24 cellular contexts compared by ENCODE assay signal in the genomic region with DNA sequence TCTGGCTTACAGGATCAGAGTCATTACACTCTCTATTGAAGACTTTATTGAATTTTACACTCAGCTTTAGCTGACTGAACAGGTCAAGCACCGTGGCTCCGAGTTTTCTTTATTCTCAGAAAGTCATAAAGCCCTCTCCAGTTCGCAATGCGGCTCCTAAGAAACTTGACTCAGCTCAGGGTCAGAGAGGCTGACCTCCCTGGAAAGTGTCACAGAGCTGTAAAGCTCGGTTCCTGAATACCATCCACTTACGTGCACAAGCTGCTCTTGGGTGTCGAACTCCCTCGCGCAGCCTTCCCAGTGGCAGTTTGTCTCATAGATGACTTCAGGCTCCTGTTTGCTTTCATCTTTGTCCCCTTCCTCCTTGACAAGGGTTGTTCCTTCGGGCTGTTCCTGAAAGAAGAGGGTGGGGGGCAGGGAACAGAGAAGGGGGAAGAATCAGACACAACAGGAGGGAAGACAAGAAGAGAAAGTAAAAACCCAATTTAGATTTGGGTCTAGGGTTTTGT.
"Had no signal": no experiment of that assay in that cellular context is flagged by ENCODE, and none has a peak within 500 bp of the region (broad histone marks: within the 10 kb centered on the region; RNA-seq: fewer than 3 reads in every experiment).

No MANE protein-coding gene starts in this region.

- ATAC-seq: activated CD8-positive, alpha-beta T cell treated with anti-CD3 and anti-CD28 coated beads, Interleukin-2, amount 10 ng/mL, durations not matched to agents 7 days and 5 days; effector memory CD8-positive, alpha-beta T cell; left lobe of liver; natural killer cell; T-cell had no signal

- H3K27me3 Mint-ChIP-seq: central memory CD8-positive, alpha-beta T cell; effector memory CD8-positive, alpha-beta T cell had no signal

- H3K4me1 ChIP-seq: esophagus squamous epithelium, spleen had no signal

- H3K4me1 Mint-ChIP-seq: activated naive CD4-positive, alpha-beta T cell treated with anti-CD3 and anti-CD28 coated beads, Interleukin-2, amount 50 U/mL, for 24 hours; central memory CD8-positive, alpha-beta T cell; natural killer cell; T-cell had no signal

- H3K4me3 Mint-ChIP-seq: activated CD8-positive, alpha-beta T cell treated with anti-CD3 and anti-CD28 coated beads, Interleukin-2, amount 10 ng/mL, durations not matched to agents 7 days and 5 days; activated naive CD4-positive, alpha-beta T cell treated with anti-CD3 and anti-CD28 coated beads, Interleukin-2, amount 50 U/mL, for 24 hours; activated T-helper 1 cell treated with anti-CD3 and anti-CD28 coated beads, Interleukin-12 subunit alpha, Interleukin-12 subunit beta, Interleukin-2, Interleukin-4 antibody, amounts not matched to agents 30 ng/mL and 10 ng/mL and 1 ng/mL, durations not matched to agents 14 hours and 24 hours and 36 hours; central memory CD8-positive, alpha-beta T cell; effector memory CD8-positive, alpha-beta T cell; natural killer cell; T-cell; T-helper 2 cell treated with Interferon-gamma antibody and Interleukin-4, amounts not matched to agents 5 μg/mL and 100 μg/mL, for 36 hours had no signal

- H3K27ac Mint-ChIP-seq: activated CD8-positive, alpha-beta T cell treated with anti-CD3 and anti-CD28 coated beads, Interleukin-2, amount 10 ng/mL, durations not matched to agents 7 days and 5 days; activated naive CD4-positive, alpha-beta T cell treated with anti-CD3 and anti-CD28 coated beads, Interleukin-2, amount 50 U/mL, for 24 hours; activated T-helper 1 cell treated with anti-CD3 and anti-CD28 coated beads, Interleukin-12 subunit alpha, Interleukin-12 subunit beta, Interleukin-2, Interleukin-4 antibody, amounts not matched to agents 30 ng/mL and 10 ng/mL and 1 ng/mL, durations not matched to agents 14 hours and 24 hours and 36 hours; natural killer cell; progenitor cell of endocrine pancreas; T-cell; T-helper 2 cell treated with Interferon-gamma antibody and Interleukin-4, amounts not matched to agents 5 μg/mL and 100 μg/mL, for 36 hours had no signal

- DNase-seq: activated CD4-positive, alpha-beta T cell treated with anti-CD3 and anti-CD28 coated beads for 1 hour; activated CD4-positive, alpha-beta T cell treated with anti-CD3 and anti-CD28 coated beads, Interleukin-2, amount 50 U/mL, for 1 hour; activated CD8-positive, alpha-beta T cell treated with anti-CD3 and anti-CD28 coated beads, Interleukin-2, amount 10 ng/mL, durations not matched to agents 7 days and 5 days; activated gamma-delta T cell treated with Interleukin-2 at 50 U/mL for 16 hours; aorta; brain microvascular endothelial cell; effector memory CD8-positive, alpha-beta T cell; esophagus squamous epithelium; foreskin fibroblast; kidney; natural killer cell; nucleus accumbens; spleen; stimulated activated CD4-positive, alpha-beta T cell treated with anti-CD3 and anti-CD28 coated beads, Interleukin-4, amount 100 ng/mL, for 1 hour; stimulated activated naive CD4-positive, alpha-beta T cell; T-cell had no signal

- H3K27me3 ChIP-seq: brain microvascular endothelial cell, esophagus squamous epithelium, spleen had no signal

- H3K9me3 Mint-ChIP-seq: activated naive CD4-positive, alpha-beta T cell treated with anti-CD3 and anti-CD28 coated beads, Interleukin-2, amount 50 U/mL, for 24 hours; activated T-helper 1 cell treated with anti-CD3 and anti-CD28 coated beads, Interleukin-12 subunit alpha, Interleukin-12 subunit beta, Interleukin-2, Interleukin-4 antibody, amounts not matched to agents 30 ng/mL and 10 ng/mL and 1 ng/mL, durations not matched to agents 14 hours and 24 hours and 36 hours; central memory CD8-positive, alpha-beta T cell; effector memory CD8-positive, alpha-beta T cell; natural killer cell; T-cell; T-helper 2 cell treated with Interferon-gamma antibody and Interleukin-4, amounts not matched to agents 5 μg/mL and 100 μg/mL, for 36 hours had no signal

- H3K36me3 Mint-ChIP-seq: activated naive CD4-positive, alpha-beta T cell treated with anti-CD3 and anti-CD28 coated beads, Interleukin-2, amount 50 U/mL, for 24 hours; natural killer cell; T-cell had no signal

- H3K9me3 ChIP-seq: esophagus squamous epithelium, spleen, thoracic aorta had no signal

- H3K36me3 ChIP-seq: brain microvascular endothelial cell, spleen, thoracic aorta had no signal

- H3K4me3 ChIP-seq: esophagus squamous epithelium, lung, spleen, thoracic aorta had no signal

- H3K27ac ChIP-seq: brain microvascular endothelial cell, esophagus squamous epithelium, spleen, thoracic aorta had no signal
